In the genomic region with DNA sequence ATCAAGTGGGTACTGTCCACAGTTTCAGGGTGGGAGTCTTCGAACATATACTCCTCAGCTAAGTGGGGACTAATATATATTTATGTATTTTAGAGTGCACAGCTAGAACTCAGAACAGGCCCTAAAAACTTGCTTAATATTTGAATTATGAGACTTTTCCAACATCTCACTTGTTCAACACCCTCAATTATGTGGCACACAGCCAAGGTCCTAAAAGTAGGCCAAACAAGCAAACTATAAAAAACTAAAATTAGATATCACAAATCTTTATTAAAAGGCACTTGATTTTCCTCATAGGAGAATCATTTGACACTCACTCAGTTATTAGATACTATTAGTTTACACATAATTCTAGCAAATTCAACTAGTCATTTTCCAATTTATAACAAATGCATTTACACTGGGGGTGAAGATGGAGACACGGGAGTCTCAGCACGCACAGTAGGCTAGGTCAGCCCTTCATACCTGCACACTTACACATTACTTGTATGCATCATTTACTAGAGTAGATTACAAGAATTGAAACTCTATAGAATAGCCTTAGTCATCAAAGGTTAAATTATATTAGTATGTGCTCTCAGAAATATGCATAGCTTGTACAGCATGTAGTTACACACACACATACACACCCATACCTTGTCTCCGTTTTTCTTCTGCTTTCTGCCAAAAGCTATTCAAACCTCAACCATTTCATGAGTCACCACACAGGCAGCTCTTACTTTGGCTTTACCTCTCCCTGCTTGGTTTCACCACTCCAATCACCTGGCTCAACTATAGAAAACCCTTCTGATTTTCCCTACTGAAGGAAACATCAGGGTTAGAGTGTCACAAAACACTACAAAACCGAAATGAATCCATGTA, we compare ENCODE assay signal across 9 cellular contexts.
A peak's percentile ranks its signal among the peaks of the same experiment; 100 is the strongest.
DNase-seq lines count a peak whose midpoint lies in the region; ATAC-seq and FAIRE-seq lines count a peak whose summit lies in the region.
"Had no signal": no experiment of that assay in that cellular context is flagged by ENCODE, and none has a peak within 500 bp of the region (broad histone marks: within the 10 kb centered on the region; RNA-seq: fewer than 3 reads in every experiment).

No MANE protein-coding gene starts in this region.

- CTCF ChIA-PET in activated naive CD4-positive, alpha-beta T cell treated with anti-CD3 and anti-CD28 coated beads, Interleukin-2, amount 10 ng/mL, durations not matched to agents 7 days and 5 days (lab: Charles Lee) = no interaction called here

- intact Hi-C loops in activated CD4-positive, alpha-beta T cell treated with anti-CD3 and anti-CD28 coated beads, Interleukin-2, amount 10 ng/mL, durations not matched to agents 24 days and 14 days (cut with micrococcal nuclease) = no loop called here

- H3K9me3 Mint-ChIP-seq in activated naive CD4-positive, alpha-beta T cell treated with anti-CD3 and anti-CD28 coated beads, Interleukin-2, amount 50 U/mL, for 72 hours = no peaks in the 10 kb centered on the region
- H3K9me3 Mint-ChIP-seq in activated naive CD4-positive, alpha-beta T cell treated with anti-CD3 and anti-CD28 coated beads, Interleukin-2, amount 10 ng/mL, durations not matched to agents 7 days and 5 days = no peaks in the 10 kb centered on the region
- H3K9me3 Mint-ChIP-seq in activated CD4-positive, alpha-beta T cell treated with anti-CD3 and anti-CD28 coated beads, Interleukin-2, amount 10 ng/mL, durations not matched to agents 24 days and 14 days = no peaks in the 10 kb centered on the region

- peak; percentile 76 for FAIRE-seq in urothelium cell line (lab: Jason Lieb, UNC)

- H3K4me1 Mint-ChIP-seq in activated naive CD4-positive, alpha-beta T cell treated with anti-CD3 and anti-CD28 coated beads, Interleukin-2, amount 10 ng/mL, durations not matched to agents 7 days and 5 days = no peaks in the 10 kb centered on the region
- H3K4me1 Mint-ChIP-seq in activated CD4-positive, alpha-beta T cell treated with anti-CD3 and anti-CD28 coated beads, Interleukin-2, amount 10 ng/mL, durations not matched to agents 24 days and 14 days = no peaks in the 10 kb centered on the region

- peak; percentile 54 to 98 for ATAC-seq in activated naive CD4-positive, alpha-beta T cell treated with anti-CD3 and anti-CD28 coated beads, Interleukin-2, amount 50 U/mL, for 72 hours
- no peak for ATAC-seq in HG02970 (IDR thresholded peaks at IDR 0.05; ENCODE audit: low FRiP score, unreplicated experiment)

- H3K27me3 Mint-ChIP-seq in activated naive CD4-positive, alpha-beta T cell treated with anti-CD3 and anti-CD28 coated beads, Interleukin-2, amount 10 ng/mL, durations not matched to agents 7 days and 5 days = no peaks in the 10 kb centered on the region
- H3K27me3 Mint-ChIP-seq in activated CD4-positive, alpha-beta T cell treated with anti-CD3 and anti-CD28 coated beads, Interleukin-2, amount 10 ng/mL, durations not matched to agents 24 days and 14 days = no peaks in the 10 kb centered on the region

- no peak for DNase-seq in activated naive CD4-positive, alpha-beta T cell treated with anti-CD3 and anti-CD28 coated beads, Interleukin-2, amount 50 U/mL, for 72 hours (ENCODE audit: low spot score in 2 of 2)
- DNase-seq in activated naive CD4-positive, alpha-beta T cell treated with anti-CD3 and anti-CD28 coated beads, Interleukin-2, amount 10 ng/mL, durations not matched to agents 7 days and 5 days = no peak
- DNase-seq in SW480 (ENCODE audit: low spot score) (peak; percentile 94), iris pigment epithelial cell (ENCODE audit: low read depth) (peak; percentile 76), urothelium cell line (ENCODE audit: low spot score) (peak; percentile 62)
- no peak for DNase-seq in activated CD4-positive, alpha-beta T cell treated with anti-CD3 and anti-CD28 coated beads, Interleukin-2, amount 10 ng/mL, durations not matched to agents 24 days and 14 days
- DNase-seq in activated naive CD4-positive, alpha-beta T cell treated with Interleukin-2 at 50 U/mL for 16 hours = no peak
- DNase-seq: SIG-M5 had no signal

- H3K36me3 Mint-ChIP-seq in activated naive CD4-positive, alpha-beta T cell treated with anti-CD3 and anti-CD28 coated beads, Interleukin-2, amount 50 U/mL, for 72 hours = no peaks in the 10 kb centered on the region
- H3K36me3 Mint-ChIP-seq in activated naive CD4-positive, alpha-beta T cell treated with anti-CD3 and anti-CD28 coated beads, Interleukin-2, amount 10 ng/mL, durations not matched to agents 7 days and 5 days = no peaks in the 10 kb centered on the region
- H3K36me3 Mint-ChIP-seq in activated CD4-positive, alpha-beta T cell treated with anti-CD3 and anti-CD28 coated beads, Interleukin-2, amount 10 ng/mL, durations not matched to agents 24 days and 14 days (ENCODE audit: low read depth) = no peaks in the 10 kb centered on the region

- H3K27ac Mint-ChIP-seq in activated naive CD4-positive, alpha-beta T cell treated with anti-CD3 and anti-CD28 coated beads, Interleukin-2, amount 50 U/mL, for 72 hours = no peak overlapping the region
- H3K27ac Mint-ChIP-seq in activated naive CD4-positive, alpha-beta T cell treated with anti-CD3 and anti-CD28 coated beads, Interleukin-2, amount 10 ng/mL, durations not matched to agents 7 days and 5 days = no peak overlapping the region
- H3K27ac Mint-ChIP-seq in activated CD4-positive, alpha-beta T cell treated with anti-CD3 and anti-CD28 coated beads, Interleukin-2, amount 10 ng/mL, durations not matched to agents 24 days and 14 days = no peak overlapping the region

- no peak overlapping the region for H3K4me3 Mint-ChIP-seq in activated naive CD4-positive, alpha-beta T cell treated with anti-CD3 and anti-CD28 coated beads, Interleukin-2, amount 10 ng/mL, durations not matched to agents 7 days and 5 days
- no peak overlapping the region for H3K4me3 Mint-ChIP-seq in activated CD4-positive, alpha-beta T cell treated with anti-CD3 and anti-CD28 coated beads, Interleukin-2, amount 10 ng/mL, durations not matched to agents 24 days and 14 days

Comparison
In these comparisons a context has a peak if more than half of its experiments do, and no peak if none do; other contexts are left out.
1. DNase-seq: peak in SW480 (single experiment), iris pigment epithelial cell (single experiment) and urothelium cell line (single experiment); none in activated naive CD4-positive, alpha-beta T cell treated with anti-CD3 and anti-CD28 coated beads, Interleukin-2, amount 50 U/mL, for 72 hours (0 of 2), activated naive CD4-positive, alpha-beta T cell treated with anti-CD3 and anti-CD28 coated beads, Interleukin-2, amount 10 ng/mL, durations not matched to agents 7 days and 5 days (single experiment), activated CD4-positive, alpha-beta T cell treated with anti-CD3 and anti-CD28 coated beads, Interleukin-2, amount 10 ng/mL, durations not matched to agents 24 days and 14 days (single experiment) and activated naive CD4-positive, alpha-beta T cell treated with Interleukin-2 at 50 U/mL for 16 hours (single experiment).